13 cellular contexts compared by ENCODE assay signal in genomic region chr2:43070676-43071491, GRCh38.
DNase-seq lines count a peak whose midpoint lies in the region; TF ChIP-seq lines count a peak whose summit lies in the region.
"Had no signal": no experiment of that assay in that cellular context is flagged by ENCODE, and none has a peak within 500 bp of the region (broad histone marks: within the 10 kb centered on the region; RNA-seq: fewer than 3 reads in every experiment).

No MANE protein-coding gene starts in this region.

- DNase-seq in AG08396 (ENCODE audit: low spot score): peak; percentile 63
- DNase-seq in coronary artery (ENCODE audit: low spot score): peak; percentile 71
- peak; percentile 80 for DNase-seq in left kidney (ENCODE audit: low read depth, low spot score)
- peak; percentile 41 for DNase-seq in retina
- DNase-seq in activated T-cell treated with anti-CD3 and anti-CD28 coated beads, Interleukin-2, amount 50 U/mL, for 1 hour: no peak
- DNase-seq in SW480 (ENCODE audit: low spot score): no peak
- no peak for DNase-seq in NOMO-1 treated with DMSO at 0.1 percent for 48 hours (lab: John Stamatoyannopoulos, UW; ENCODE audit: unreplicated experiment)
- DNase-seq in NCI-H2081 treated with DMSO at 0.1 percent for 48 hours (lab: John Stamatoyannopoulos, UW): no peak
- DNase-seq: ACHN; activated CD4-positive, alpha-beta T cell treated with anti-CD3 and anti-CD28 coated beads for 4 hours; activated effector memory CD4-positive, alpha-beta T cell treated with Interleukin-2 at 50 U/mL for 16 hours; naive B cell; NCI-H510A treated with DMSO at 0.1 percent for 48 hours had no signal

- H3K27ac ChIP-seq in coronary artery: peak overlapping the region in 1 of 2 donors; percentile 74

- TF ChIP-seq CTCF in coronary artery (IDR thresholded peaks at IDR 0.05): no peak

- H3K4me3 ChIP-seq in coronary artery: no peak overlapping the region

Comparison
In these comparisons a context has a peak if more than half of its experiments do, and no peak if none do; other contexts are left out.
1. DNase-seq: peak in AG08396 (single experiment), coronary artery (single experiment), left kidney (single experiment) and retina (single experiment); none in activated T-cell treated with anti-CD3 and anti-CD28 coated beads, Interleukin-2, amount 50 U/mL, for 1 hour (single experiment), SW480 (single experiment), NOMO-1 treated with DMSO at 0.1 percent for 48 hours (single experiment) and NCI-H2081 treated with DMSO at 0.1 percent for 48 hours (single experiment).